9 cellular contexts compared by ENCODE assay signal in genomic region chr12:6964605-6965025, GRCh38. TPM values are rescaled to one million over a fixed set of nuclear protein-coding genes. Genes with fewer than 3 reads are reported as not detected.
DNase-seq lines count a peak whose midpoint lies in the region; ATAC-seq and TF ChIP-seq lines count a peak whose summit lies in the region.
"Had no signal": no experiment of that assay in that cellular context is flagged by ENCODE, and none has a peak within 500 bp of the region (broad histone marks: within the 10 kb centered on the region; RNA-seq: fewer than 3 reads in every experiment).

No MANE protein-coding gene starts in this region.

- DNase-seq in RWPE2 (ENCODE audit: low spot score) (no peak), esophagus squamous epithelium (lab: John Stamatoyannopoulos, UW) (no peak), sigmoid colon (peak; percentile 68), cortex of kidney (lab: John Stamatoyannopoulos, UW) (no peak), superior temporal gyrus (ENCODE audit: extremely low spot score) (no peak), NCI-H2029 (lab: John Stamatoyannopoulos, UW) (no peak)

- H3K27ac ChIP-seq in RWPE2 (ENCODE audit: poor library complexity, severe bottlenecking) (peak overlapping the region; percentile 87), esophagus squamous epithelium (peak overlapping the region; percentile 91 to 99 (median 96)), sigmoid colon (peak overlapping the region; percentile 81 to 86 (median 82))

- H3K36me3 ChIP-seq in RWPE2 (ENCODE audit: low read depth), result peaks cover 59% of the 10 kb centered on the region
- H3K36me3 ChIP-seq in esophagus squamous epithelium, result peaks cover 20 to 49% (median 22%) of the 10 kb centered on the region in 3 donors
- H3K36me3 ChIP-seq in sigmoid colon, result peaks cover 32 to 40% (median 35%) of the 10 kb centered on the region in 4 donors

- intact Hi-C loops in esophagus squamous epithelium (cut with DNase I) (no loop called here), sigmoid colon (cut with DNase I) (loop anchor here (1.0 to 2.0 kb wide), 3 partner anchors 20 to 96 kb away; partner anchors contain the start of gene C12orf57)

- TF ChIP-seq CTCF in RWPE2 (IDR thresholded peaks at IDR 0.05; ENCODE audit: poor library complexity, severe bottlenecking) (no peak), esophagus squamous epithelium (IDR thresholded peaks at IDR 0.05) (no peak), sigmoid colon (IDR thresholded peaks at IDR 0.05) (no peak)

- TF ChIP-seq EP300 in sigmoid colon (IDR thresholded peaks at IDR 0.05), result no peak

- ATAC-seq in GM21737 (IDR thresholded peaks at IDR 0.05; ENCODE audit: unreplicated experiment), result peak; percentile 1
- no peak; the same call in 2 of the 3 replicates for ATAC-seq in RWPE2 (ENCODE audit: low read depth)
- no peak for ATAC-seq in HG03280 (IDR thresholded peaks at IDR 0.05; ENCODE audit: unreplicated experiment)

- H3K4me1 ChIP-seq in RWPE2 (ENCODE audit: insufficient read depth, poor library complexity, severe bottlenecking) (peaks cover 29% of the 10 kb centered on the region), esophagus squamous epithelium (peaks cover 34 to 91% (median 55%) of the 10 kb centered on the region in 3 donors), sigmoid colon (peaks cover 0 to 52% (median 45%) of the 10 kb centered on the region in 4 donors)

- H3K9me3 ChIP-seq in RWPE2 (ENCODE audit: severe bottlenecking) (no peaks in the 10 kb centered on the region), esophagus squamous epithelium (no peaks in the 10 kb centered on the region), sigmoid colon (no peaks in the 10 kb centered on the region)

- TF ChIP-seq POLR2A in esophagus squamous epithelium (IDR thresholded peaks at IDR 0.05) (no peak), sigmoid colon (IDR thresholded peaks at IDR 0.05) (no peak)

- WGBS in esophagus squamous epithelium, 2 donors, result 8 to 53% methylated on average over 2 to 5 of the region's 8 CpGs
- WGBS in sigmoid colon, 2 donors, result 18 to 60% methylated on average over 8 of the region's 8 CpGs

- H3K4me3 ChIP-seq in RWPE2 (ENCODE audit: severe bottlenecking), result peak overlapping the region; percentile 95
- peak overlapping the region; percentile 61 to 72 (median 70) for H3K4me3 ChIP-seq in esophagus squamous epithelium
- no peak overlapping the region for H3K4me3 ChIP-seq in sigmoid colon

- H3K27me3 ChIP-seq in RWPE2 (ENCODE audit: insufficient read depth, poor library complexity, severe bottlenecking) (no peaks in the 10 kb centered on the region), esophagus squamous epithelium (no peaks in the 10 kb centered on the region), sigmoid colon (no peaks in the 10 kb centered on the region)

RNA-seq across cellular contexts. Expression of gene PHB2, which starts 5.8 kb away (rescaled TPM):
- total RNA-seq in esophagus squamous epithelium, result 100 to 1,000 TPM; 127 to 259 (median 241) TPM
- total RNA-seq in sigmoid colon, result 100 to 1,000 TPM; 211 to 327 (median 285) TPM
- polyA plus RNA-seq in sigmoid colon, result 100 to 1,000 TPM; 180 to 283 (median 184) TPM

RNA-seq across cellular contexts. Expression of gene EMG1, which starts 6.1 kb away (rescaled TPM):
- total RNA-seq in esophagus squamous epithelium (10 to 100 TPM; 16.1 to 39.5 (median 36.2) TPM), sigmoid colon (10 to 100 TPM; 18.8 to 32.3 (median 22.7) TPM)
- 10 to 100 TPM; 19.2 to 33.0 (median 21.3) TPM for polyA plus RNA-seq in sigmoid colon

RNA-seq across cellular contexts. Expression of gene PTPN6, which starts 13.5 kb away (rescaled TPM):
- total RNA-seq in esophagus squamous epithelium (10 to 100 TPM; 11.0 to 29.7 (median 21.5) TPM), sigmoid colon (10 to 100 TPM in 3 of 4 donors, 1 to 10 TPM in 1; 5.3 to 13.6 (median 11.8) TPM)
- 10 to 100 TPM; 42.1 to 92.4 (median 67.3) TPM for polyA plus RNA-seq in sigmoid colon
- total RNA-seq: LHCN-M2 had no signal

RNA-seq across cellular contexts. Expression of gene C12orf57, which starts 20.8 kb away (rescaled TPM):
- total RNA-seq in esophagus squamous epithelium (100 to 1,000 TPM; 110 to 377 (median 156) TPM), sigmoid colon (100 to 1,000 TPM; 465 to 697 (median 652) TPM)
- 100 to 1,000 TPM; 305 to 810 (median 418) TPM for polyA plus RNA-seq in sigmoid colon

RNA-seq across cellular contexts. Expression of gene RNU7-1, which starts 21.0 kb away (rescaled TPM):
- total RNA-seq in esophagus squamous epithelium, result not detected
- total RNA-seq in sigmoid colon, result not detected
- polyA plus RNA-seq in sigmoid colon, result not detected
- total RNA-seq: LHCN-M2 had no signal

Comparison
In these comparisons a context has a peak if more than half of its experiments do, and no peak if none do; other contexts are left out.
1. H3K4me3 ChIP-seq: peak in RWPE2 (single experiment) and esophagus squamous epithelium (4 of 4); none in sigmoid colon (0 of 4).
2. Peak in every context shown above with its lines, with median percentiles within 50 percentile points of each other: H3K27ac ChIP-seq.